ENCODE assay signal across 33 cellular contexts in genomic region chr3:37093481-37093880, GRCh38.
A peak's percentile ranks its signal among the peaks of the same experiment; 100 is the strongest.
DNase-seq lines count a peak whose midpoint lies in the region; ATAC-seq, FAIRE-seq and TF ChIP-seq lines count a peak whose summit lies in the region.
"Had no signal": no experiment of that assay in that cellular context is flagged by ENCODE, and none has a peak within 500 bp of the region (broad histone marks: within the 10 kb centered on the region; RNA-seq: fewer than 3 reads in every experiment).

No MANE protein-coding gene starts in this region.

- H3K79me2 ChIP-seq in parathyroid adenoma = no peaks in the 10 kb centered on the region
- H3K79me2 ChIP-seq: hepatocyte had no signal

- POLR2A ChIA-PET in CD8-positive, alpha-beta T cell (lab: Charles Lee) = no interaction called here
- POLR2A ChIA-PET in IMR-90 (lab: Charles Lee; ENCODE audit: unreplicated experiment) = no interaction called here

- H3K4me1 ChIP-seq in CD8-positive, alpha-beta T cell (ENCODE audit: insufficient read depth, low read length) = no peaks in the 10 kb centered on the region
- peaks cover 3% of the 10 kb centered on the region; the same call in 1 of the 2 replicates for H3K4me1 ChIP-seq in IMR-90 (ENCODE audit: control insufficient read depth, insufficient read depth, low read length)
- H3K4me1 ChIP-seq in endodermal cell (ENCODE audit: control insufficient read depth, insufficient read depth, low read length) = no peaks in the 10 kb centered on the region
- H3K4me1 ChIP-seq in parathyroid adenoma = peaks cover 17% of the 10 kb centered on the region
- peaks cover 0 to 11% (median 8%) of the 10 kb centered on the region in 3 donors for H3K4me1 ChIP-seq in pancreas
- H3K4me1 ChIP-seq: esophagus squamous epithelium, gastrocnemius medialis had no signal

- no peak overlapping the region for H3K23ac ChIP-seq in IMR-90 (ENCODE audit: low read depth, low read length)

- no peaks in the 10 kb centered on the region for H3K36me3 ChIP-seq in CD8-positive, alpha-beta T cell (ENCODE audit: insufficient read depth, low read length)
- peaks cover 7% of the 10 kb centered on the region for H3K36me3 ChIP-seq in IMR-90 (ENCODE audit: control insufficient read depth, insufficient read depth, low read length)
- peaks cover 36% of the 10 kb centered on the region for H3K36me3 ChIP-seq in endodermal cell (ENCODE audit: control insufficient read depth, insufficient read depth, low read length)
- H3K36me3 ChIP-seq in parathyroid adenoma (ENCODE audit: control insufficient read depth, insufficient read depth, low read length) = no peaks in the 10 kb centered on the region
- H3K36me3 ChIP-seq in pancreas = peaks cover 0 to 5% (median 0%) of the 10 kb centered on the region in 3 donors
- H3K36me3 ChIP-seq: WERI-Rb-1 had no signal

- H4K5ac ChIP-seq in IMR-90 (ENCODE audit: low read depth, low read length) = no peak overlapping the region

- BruUV-seq in IMR-90 (replicated peaks; lab: Mats Ljungman, UMichigan) = no TSS peak

- no peaks in the 10 kb centered on the region for H3K4me1 Mint-ChIP-seq in CD8-positive, alpha-beta T cell (ENCODE audit: low read depth)
- H3K4me1 Mint-ChIP-seq in endodermal cell = peaks cover 4% of the 10 kb centered on the region
- H3K4me1 Mint-ChIP-seq: IgD-negative memory B cell had no signal

- no peaks in the 10 kb centered on the region for H3K27me3 Mint-ChIP-seq in CD8-positive, alpha-beta T cell (ENCODE audit: low read depth)
- no peaks in the 10 kb centered on the region for H3K27me3 Mint-ChIP-seq in endodermal cell (ENCODE audit: insufficient read depth)
- H3K27me3 Mint-ChIP-seq: IgD-negative memory B cell had no signal

- H3K9me1 ChIP-seq in IMR-90 (ENCODE audit: insufficient read depth, low read length) = peaks cover 2% of the 10 kb centered on the region; the same call in 1 of the 2 replicates

- no peak overlapping the region for H4K91ac ChIP-seq in IMR-90 (ENCODE audit: insufficient read depth, low read depth, low read length)

- H3K14ac ChIP-seq in IMR-90 (replicated peaks; ENCODE audit: low read depth, low read length) = peak overlapping the region; percentile 53

- no peak overlapping the region for H3K18ac ChIP-seq in IMR-90 (ENCODE audit: low read depth, low read length)

- dilution Hi-C loops in IMR-90 (cut with HindIII; ENCODE audit: low sequenced_read_pairs, unreplicated experiment) = no loop called here

- H3K36me3 Mint-ChIP-seq in CD8-positive, alpha-beta T cell = peaks cover 48% of the 10 kb centered on the region
- H3K36me3 Mint-ChIP-seq in endodermal cell (ENCODE audit: low read depth) = peaks cover 18% of the 10 kb centered on the region

- H3K9me3 Mint-ChIP-seq in CD8-positive, alpha-beta T cell = no peaks in the 10 kb centered on the region
- H3K9me3 Mint-ChIP-seq in endodermal cell = no peaks in the 10 kb centered on the region
- H3K9me3 Mint-ChIP-seq: activated naive CD4-positive, alpha-beta T cell treated with anti-CD3 and anti-CD28 coated beads for 36 hours; IgD-negative memory B cell had no signal

- H2AK9ac ChIP-seq in IMR-90 (replicated peaks; ENCODE audit: low read depth, low read length, poor library complexity) = no peak overlapping the region

- H4K8ac ChIP-seq in IMR-90 (ENCODE audit: low read depth in 2 of 2, low read length in 2 of 2) = no peak overlapping the region

- ATAC-seq in CD8-positive, alpha-beta T cell = no peak
- peak; percentile 28 for ATAC-seq in IMR-90 (ENCODE audit: low read depth)
- ATAC-seq in pancreas = no peak
- ATAC-seq: gastrocnemius medialis, GM12878, Panc1 had no signal

- intact Hi-C loops in CD8-positive, alpha-beta T cell (cut with DNase I, micrococcal nuclease) = no loop called here
- intact Hi-C loops in IMR-90 (cut with micrococcal nuclease) = no loop called here
- intact Hi-C loops in pancreas (cut with DNase I) = no loop called here

- H2BK120ac ChIP-seq in IMR-90 (ENCODE audit: low read depth, low read length) = no peak overlapping the region

- no peak overlapping the region for H3K56ac ChIP-seq in IMR-90 (ENCODE audit: extremely low read depth, insufficient read depth, low read length)

- peak overlapping the region; percentile 10 for H3K27ac Mint-ChIP-seq in CD8-positive, alpha-beta T cell
- H3K27ac Mint-ChIP-seq in endodermal cell = peak overlapping the region; percentile 0
- H3K27ac Mint-ChIP-seq: activated naive CD4-positive, alpha-beta T cell treated with anti-CD3 and anti-CD28 coated beads for 36 hours; IgD-negative memory B cell had no signal

- no peak overlapping the region for H3K27ac ChIP-seq in CD8-positive, alpha-beta T cell (ENCODE audit: low read depth, low read length)
- H3K27ac ChIP-seq in IMR-90 (ENCODE audit: insufficient read depth, low read length) (no peak overlapping the region), endodermal cell (ENCODE audit: low read depth, low read length) (no peak overlapping the region), parathyroid adenoma (peak overlapping the region; percentile 70), pancreas (no peak overlapping the region)
- H3K27ac ChIP-seq: C4-2B, cardiac muscle cell, esophagus squamous epithelium, gastrocnemius medialis, hepatocyte, transverse colon, WERI-Rb-1 had no signal

- no peak overlapping the region for H2AK5ac ChIP-seq in IMR-90 (ENCODE audit: low read depth, low read length)

- TF ChIP-seq POLR2A in IMR-90 (IDR thresholded peaks at IDR 0.05; ENCODE audit: low read depth, low read length) = no peak

- no peak overlapping the region for H2BK20ac ChIP-seq in IMR-90 (ENCODE audit: low read depth, low read length)

- FAIRE-seq in pancreas (lab: Jason Lieb, UNC) = no peak
- FAIRE-seq: D721Med, endometrium, GM12878 had no signal

- CTCF ChIA-PET in CD8-positive, alpha-beta T cell (lab: Charles Lee) = no interaction called here
- CTCF ChIA-PET in IMR-90 (lab: Yijun Ruan, JAX) = interaction anchor here (0.6 kb wide), 1 partner anchor 31 kb away, joined by 3 read pairs; no protein-coding TSS in a partner anchor

- WGBS in IMR-90 (ENCODE audit: extremely low coverage in 2 of 2, insufficient read length in 1 of 2), 2 experiments = 100% methylated on average over 1 of the region's 2 CpGs; no CpG with 5 or more reads in 1 of the 2 experiments
- WGBS in endodermal cell (ENCODE audit: insufficient coverage in 1 of 2, insufficient read length in 1 of 2), 2 experiments = 79 to 94% methylated on average over 2 of the region's 2 CpGs
- WGBS in pancreas, 2 donors = 96 to 100% methylated on average over 2 of the region's 2 CpGs

- no peak for DNase-seq in CD8-positive, alpha-beta T cell
- DNase-seq in IMR-90 = peak; percentile 29
- DNase-seq in endodermal cell = no peak
- DNase-seq in stimulated activated CD4-positive, alpha-beta T cell treated with anti-CD3 and anti-CD28 coated beads, Interleukin-2, amount 100 ng/mL, for 24 hours = no peak
- no peak for DNase-seq in pancreas
- DNase-seq in iPS-NIHi11 (ENCODE audit: low spot score) = no peak
- DNase-seq: activated CD4-positive, alpha-beta T cell treated with anti-CD3 and anti-CD28 coated beads, Interleukin-2, amount 50 U/mL, for 1 hour; activated naive CD4-positive, alpha-beta T cell treated with anti-CD3 and anti-CD28 coated beads for 36 hours; activated T-cell treated with anti-CD3 and anti-CD28 coated beads, Interleukin-2, amount 50 U/mL, for 48 hours; amygdala; dermis blood vessel endothelial cell; esophagus squamous epithelium; gastrocnemius medialis; NCI-H1092 treated with DMSO at 0.1 percent for 48 hours; NCI-H2029; NCI-H2227 treated with DMSO at 0.1 percent for 48 hours; NCI-H69; occipital lobe; SHP77; stimulated activated CD4-positive, alpha-beta T cell treated with anti-CD3 and anti-CD28 coated beads, Interleukin-2, amount 100 ng/mL, for 48 hours; T1000; transverse colon; WERI-Rb-1 had no signal

- no peak overlapping the region; the same call in 1 of the 2 replicates for H3K4ac ChIP-seq in IMR-90 (ENCODE audit: low read depth, low read length)

- H2BK15ac ChIP-seq in IMR-90 (ENCODE audit: low read depth, low read length) = no peak overlapping the region; the same call in 2 of the 3 replicates

- H2BK5ac ChIP-seq in IMR-90 (ENCODE audit: low read depth, low read length, poor library complexity, severe bottlenecking) = no peak overlapping the region

- H3K9me3 ChIP-seq in CD8-positive, alpha-beta T cell (ENCODE audit: low read length) = no peaks in the 10 kb centered on the region
- H3K9me3 ChIP-seq in IMR-90 (ENCODE audit: control insufficient read depth, insufficient read depth, low read length) (no peaks in the 10 kb centered on the region), endodermal cell (ENCODE audit: control insufficient read depth, low read length) (no peaks in the 10 kb centered on the region), parathyroid adenoma (ENCODE audit: control insufficient read depth, low read length) (no peaks in the 10 kb centered on the region), pancreas (no peaks in the 10 kb centered on the region)
- H3K9me3 ChIP-seq: esophagus squamous epithelium, gastrocnemius medialis, transverse colon had no signal

- H3K4me3 ChIP-seq in CD8-positive, alpha-beta T cell (ENCODE audit: low read depth, low read length) = no peak overlapping the region
- H3K4me3 ChIP-seq in IMR-90 (ENCODE audit: insufficient read depth, low read depth, low read length) = no peak overlapping the region
- no peak overlapping the region for H3K4me3 ChIP-seq in endodermal cell (ENCODE audit: low read length)
- H3K4me3 ChIP-seq in parathyroid adenoma (ENCODE audit: low read depth, low read length) = no peak overlapping the region
- H3K4me3 ChIP-seq in pancreas = no peak overlapping the region
- H3K4me3 ChIP-seq: cardiac muscle cell, esophagus squamous epithelium, gastrocnemius medialis, GM12878, hepatocyte, smooth muscle cell, transverse colon had no signal

- H3K4me3 Mint-ChIP-seq in CD8-positive, alpha-beta T cell = no peak overlapping the region
- H3K4me3 Mint-ChIP-seq in endodermal cell = no peak overlapping the region
- H3K4me3 Mint-ChIP-seq: activated naive CD4-positive, alpha-beta T cell treated with anti-CD3 and anti-CD28 coated beads for 36 hours; IgD-negative memory B cell had no signal

- H2AFZ ChIP-seq in IMR-90 (replicated peaks; ENCODE audit: low read length, poor library complexity) (no peak overlapping the region), parathyroid adenoma (no peak overlapping the region)
- H2AFZ ChIP-seq: hepatocyte had no signal

- no peaks in the 10 kb centered on the region for H3K27me3 ChIP-seq in CD8-positive, alpha-beta T cell (ENCODE audit: insufficient read depth, low read length)
- H3K27me3 ChIP-seq in IMR-90 (ENCODE audit: control insufficient read depth, insufficient read depth, low read length) = no peaks in the 10 kb centered on the region
- H3K27me3 ChIP-seq in endodermal cell (ENCODE audit: control insufficient read depth, insufficient read depth, low read length, poor library complexity, severe bottlenecking) = no peaks in the 10 kb centered on the region
- H3K27me3 ChIP-seq in parathyroid adenoma (ENCODE audit: control insufficient read depth, insufficient read depth, low read length) = no peaks in the 10 kb centered on the region
- H3K27me3 ChIP-seq in pancreas = no peaks in the 10 kb centered on the region
- H3K27me3 ChIP-seq: cardiac muscle cell, esophagus squamous epithelium, gastrocnemius medialis, hepatocyte, transverse colon had no signal

- peaks cover 24 to 32% of the 10 kb centered on the region in 2 experiments for H3K79me1 ChIP-seq in IMR-90 (ENCODE audit: low read depth in 1 of 2, low read length in 2 of 2)

- no peaks in the 10 kb centered on the region; the same call in 1 of the 2 replicates for H4K20me1 ChIP-seq in IMR-90 (ENCODE audit: insufficient read depth, low read length)

- H3K4me2 ChIP-seq in IMR-90 (ENCODE audit: low read depth, low read length) (no peak overlapping the region), parathyroid adenoma (ENCODE audit: low read length) (no peak overlapping the region)
- H3K4me2 ChIP-seq: hepatocyte, smooth muscle cell had no signal

- TF ChIP-seq RAD21 in IMR-90 (IDR thresholded peaks at IDR 0.05; ENCODE audit: low read length) = no peak

- H3K9ac ChIP-seq in IMR-90 (ENCODE audit: low read depth, low read length) (no peak overlapping the region), endodermal cell (ENCODE audit: extremely low read depth, low read length, poor library complexity, severe bottlenecking) (no peak overlapping the region), parathyroid adenoma (no peak overlapping the region)

- no peak for TF ChIP-seq CTCF in CD8-positive, alpha-beta T cell (IDR thresholded peaks at IDR 0.05)
- no peak for TF ChIP-seq CTCF in IMR-90 (conservative IDR thresholded peaks at IDR 0.05; ENCODE audit: low read depth, low read length)
- TF ChIP-seq CTCF in endodermal cell (conservative IDR thresholded peaks at IDR 0.05) = no peak
- TF ChIP-seq CTCF in parathyroid adenoma (IDR thresholded peaks at IDR 0.05) = no peak
- no peak for TF ChIP-seq CTCF in pancreas (IDR thresholded peaks at IDR 0.05)

- in situ Hi-C loops in IMR-90 (cut with MboI; ENCODE audit: low sequenced_read_pairs) = no loop called here
